ENCODE assay signal across 11 cellular contexts in the genomic region with DNA sequence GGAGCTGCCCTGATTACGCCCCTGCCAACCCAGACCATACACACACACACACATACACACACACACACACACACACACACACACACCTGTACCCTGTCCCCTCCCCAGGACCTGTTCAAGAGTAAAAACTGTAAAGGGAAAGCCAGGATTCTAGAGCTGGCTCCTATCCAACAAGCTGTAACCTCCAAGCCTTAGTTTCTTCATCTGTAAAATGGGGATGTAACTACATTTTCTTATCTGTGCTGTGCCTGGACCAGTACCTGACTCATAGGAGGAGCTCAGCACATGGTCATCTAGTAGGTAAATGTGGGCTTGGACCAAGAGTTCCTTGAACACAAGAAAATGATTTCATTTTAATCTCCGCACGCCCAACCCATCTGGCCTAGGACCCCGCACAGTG.
"Had no signal": no experiment of that assay in that cellular context is flagged by ENCODE, and none has a peak within 500 bp of the region (broad histone marks: within the 10 kb centered on the region; RNA-seq: fewer than 3 reads in every experiment).

No MANE protein-coding gene starts in this region.

- H3K9me3 ChIP-seq: heart left ventricle, ovary, spleen, thoracic aorta, transverse colon had no signal

- H3K4me3 Mint-ChIP-seq: endodermal cell; naive thymus-derived CD8-positive, alpha-beta T cell; stimulated activated memory B cell treated with anti-CD40 and anti-IgM and Interleukin-4, amounts not matched to agents 10 μg/mL and 1 μg/mL and 100 μg/mL, for 72 hours; stimulated activated naive CD8-positive, alpha-beta T cell treated with anti-CD3 and anti-CD28 coated beads, Interleukin-15, amount 100 ng/mL, for 72 hours had no signal

- H3K4me1 Mint-ChIP-seq: endodermal cell had no signal

- H3K27me3 Mint-ChIP-seq: naive thymus-derived CD8-positive, alpha-beta T cell; stimulated activated naive CD8-positive, alpha-beta T cell treated with anti-CD3 and anti-CD28 coated beads, Interleukin-15, amount 100 ng/mL, for 72 hours had no signal

- H3K36me3 Mint-ChIP-seq: stimulated activated memory B cell treated with anti-CD40 and anti-IgM and Interleukin-4, amounts not matched to agents 10 μg/mL and 1 μg/mL and 100 μg/mL, for 72 hours had no signal

- H3K27ac Mint-ChIP-seq: endodermal cell; stimulated activated memory B cell treated with anti-CD40 and anti-IgM and Interleukin-4, amounts not matched to agents 10 μg/mL and 1 μg/mL and 100 μg/mL, for 72 hours had no signal

- H3K4me3 ChIP-seq: coronary artery, heart left ventricle, ovary, spleen, thoracic aorta, transverse colon had no signal

- H3K9me3 Mint-ChIP-seq: endodermal cell; naive thymus-derived CD8-positive, alpha-beta T cell; stimulated activated memory B cell treated with anti-CD40 and anti-IgM and Interleukin-4, amounts not matched to agents 10 μg/mL and 1 μg/mL and 100 μg/mL, for 72 hours; stimulated activated naive CD8-positive, alpha-beta T cell treated with anti-CD3 and anti-CD28 coated beads, Interleukin-15, amount 100 ng/mL, for 72 hours had no signal

- DNase-seq: foreskin melanocyte had no signal

- H3K27me3 ChIP-seq: heart left ventricle, ovary, transverse colon had no signal

- H3K36me3 ChIP-seq: ovary had no signal

- H3K27ac ChIP-seq: coronary artery, thoracic aorta had no signal
